In the genomic region with DNA sequence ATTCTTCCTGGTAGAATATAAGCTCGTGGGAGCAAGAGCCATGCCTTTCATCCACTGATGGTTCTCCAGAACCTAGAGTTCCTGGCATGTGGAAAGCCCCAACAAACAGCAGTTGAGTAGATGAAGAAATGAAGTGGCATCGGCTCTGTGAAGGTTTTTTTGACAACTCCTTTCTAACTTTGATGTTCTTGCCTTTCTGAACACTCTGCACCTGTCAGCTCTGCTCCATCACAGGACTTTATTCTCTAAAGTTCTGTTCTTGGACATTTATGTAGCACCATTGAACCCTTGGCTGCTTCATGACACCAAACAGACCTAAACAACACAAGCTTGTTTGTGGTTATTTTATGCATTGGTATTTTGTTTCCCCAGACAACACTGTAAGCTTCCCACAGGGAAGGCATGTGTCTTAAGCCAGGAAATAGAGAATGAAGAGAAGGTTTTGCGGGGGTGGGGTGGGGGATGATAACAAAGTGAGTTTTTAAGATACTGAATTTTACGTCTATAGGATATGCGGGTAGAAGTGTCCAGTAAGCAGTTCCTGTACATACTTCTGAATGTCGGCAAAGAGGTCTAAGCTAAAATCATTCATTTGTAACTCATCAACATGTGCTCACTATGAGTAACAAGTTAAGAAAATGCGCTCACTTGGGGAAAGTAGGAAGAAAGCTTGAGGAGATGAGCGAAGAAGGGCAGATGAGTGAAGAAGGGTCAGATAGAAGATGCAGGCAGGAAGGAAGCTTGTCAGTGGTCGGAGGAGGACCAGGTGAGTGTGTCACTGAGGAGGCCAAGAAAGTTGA, we compare ENCODE assay signal across 1 cellular context.
TF ChIP-seq lines count a peak whose summit lies in the region.

No MANE protein-coding gene starts in this region.

TF ChIP-seq in GM12878, 131 proteins besides CTCF, POLR2A, EP300 and RAD21 (continued from another document and continues in another):
- TF ChIP-seq, protein P1, sequence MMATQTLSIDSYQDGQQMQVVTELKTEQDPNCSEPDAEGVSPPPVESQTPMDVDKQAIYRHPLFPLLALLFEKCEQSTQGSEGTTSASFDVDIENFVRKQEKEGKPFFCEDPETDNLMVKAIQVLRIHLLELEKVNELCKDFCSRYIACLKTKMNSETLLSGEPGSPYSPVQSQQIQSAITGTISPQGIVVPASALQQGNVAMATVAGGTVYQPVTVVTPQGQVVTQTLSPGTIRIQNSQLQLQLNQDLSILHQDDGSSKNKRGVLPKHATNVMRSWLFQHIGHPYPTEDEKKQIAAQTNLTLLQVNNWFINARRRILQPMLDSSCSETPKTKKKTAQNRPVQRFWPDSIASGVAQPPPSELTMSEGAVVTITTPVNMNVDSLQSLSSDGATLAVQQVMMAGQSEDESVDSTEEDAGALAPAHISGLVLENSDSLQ (IDR thresholded peaks at IDR 0.05): no peak; the same call in 1 of the 2 replicates
- TF ChIP-seq TARDBP (IDR thresholded peaks at IDR 0.05; ENCODE audit: borderline replicate concordance): no peak
- no peak for TF ChIP-seq KAT2A (conservative IDR thresholded peaks at IDR 0.05; ENCODE audit: control insufficient read depth, low read depth, low read length)
- TF ChIP-seq, protein P2, sequence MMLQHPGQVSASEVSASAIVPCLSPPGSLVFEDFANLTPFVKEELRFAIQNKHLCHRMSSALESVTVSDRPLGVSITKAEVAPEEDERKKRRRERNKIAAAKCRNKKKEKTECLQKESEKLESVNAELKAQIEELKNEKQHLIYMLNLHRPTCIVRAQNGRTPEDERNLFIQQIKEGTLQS (IDR thresholded peaks at IDR 0.05; ENCODE audit: borderline replicate concordance, extremely low read depth, low read depth, low read length): no peak
- TF ChIP-seq TAF1 (IDR thresholded peaks at IDR 0.05; ENCODE audit: borderline replicate concordance, low read depth, low read length): peak; percentile 80; the same call in 1 of the 2 replicates
- TF ChIP-seq, protein P3, sequence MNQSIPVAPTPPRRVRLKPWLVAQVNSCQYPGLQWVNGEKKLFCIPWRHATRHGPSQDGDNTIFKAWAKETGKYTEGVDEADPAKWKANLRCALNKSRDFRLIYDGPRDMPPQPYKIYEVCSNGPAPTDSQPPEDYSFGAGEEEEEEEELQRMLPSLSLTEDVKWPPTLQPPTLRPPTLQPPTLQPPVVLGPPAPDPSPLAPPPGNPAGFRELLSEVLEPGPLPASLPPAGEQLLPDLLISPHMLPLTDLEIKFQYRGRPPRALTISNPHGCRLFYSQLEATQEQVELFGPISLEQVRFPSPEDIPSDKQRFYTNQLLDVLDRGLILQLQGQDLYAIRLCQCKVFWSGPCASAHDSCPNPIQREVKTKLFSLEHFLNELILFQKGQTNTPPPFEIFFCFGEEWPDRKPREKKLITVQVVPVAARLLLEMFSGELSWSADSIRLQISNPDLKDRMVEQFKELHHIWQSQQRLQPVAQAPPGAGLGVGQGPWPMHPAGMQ (IDR thresholded peaks at IDR 0.05; ENCODE audit: borderline replicate concordance): no peak
- TF ChIP-seq ZNF274 (IDR thresholded peaks at IDR 0.05; ENCODE audit: insufficient read depth, insufficient read length): no peak
- no peak for TF ChIP-seq SP1 (IDR thresholded peaks at IDR 0.05; ENCODE audit: low read depth, low read length)
- no peak for TF ChIP-seq RELA (IDR thresholded peaks at IDR 0.05; ENCODE audit: borderline replicate concordance, partially characterized antibody)
- TF ChIP-seq MTA2 (IDR thresholded peaks at IDR 0.05; ENCODE audit: low read depth): 0 out of 2 replicates have a peak, but pooled peaks have one; percentile 12
- TF ChIP-seq SRF (IDR thresholded peaks at IDR 0.05; ENCODE audit: low read depth in 2 of 2, low read length in 2 of 2): no peak
- peak; percentile 84; the same call in 1 of the 2 replicates for TF ChIP-seq NBN (IDR thresholded peaks at IDR 0.05)
- no peak for TF ChIP-seq TCF3 (IDR thresholded peaks at IDR 0.05; ENCODE audit: borderline replicate concordance, insufficient read depth, low read depth, low read length)
- TF ChIP-seq, protein P4, sequence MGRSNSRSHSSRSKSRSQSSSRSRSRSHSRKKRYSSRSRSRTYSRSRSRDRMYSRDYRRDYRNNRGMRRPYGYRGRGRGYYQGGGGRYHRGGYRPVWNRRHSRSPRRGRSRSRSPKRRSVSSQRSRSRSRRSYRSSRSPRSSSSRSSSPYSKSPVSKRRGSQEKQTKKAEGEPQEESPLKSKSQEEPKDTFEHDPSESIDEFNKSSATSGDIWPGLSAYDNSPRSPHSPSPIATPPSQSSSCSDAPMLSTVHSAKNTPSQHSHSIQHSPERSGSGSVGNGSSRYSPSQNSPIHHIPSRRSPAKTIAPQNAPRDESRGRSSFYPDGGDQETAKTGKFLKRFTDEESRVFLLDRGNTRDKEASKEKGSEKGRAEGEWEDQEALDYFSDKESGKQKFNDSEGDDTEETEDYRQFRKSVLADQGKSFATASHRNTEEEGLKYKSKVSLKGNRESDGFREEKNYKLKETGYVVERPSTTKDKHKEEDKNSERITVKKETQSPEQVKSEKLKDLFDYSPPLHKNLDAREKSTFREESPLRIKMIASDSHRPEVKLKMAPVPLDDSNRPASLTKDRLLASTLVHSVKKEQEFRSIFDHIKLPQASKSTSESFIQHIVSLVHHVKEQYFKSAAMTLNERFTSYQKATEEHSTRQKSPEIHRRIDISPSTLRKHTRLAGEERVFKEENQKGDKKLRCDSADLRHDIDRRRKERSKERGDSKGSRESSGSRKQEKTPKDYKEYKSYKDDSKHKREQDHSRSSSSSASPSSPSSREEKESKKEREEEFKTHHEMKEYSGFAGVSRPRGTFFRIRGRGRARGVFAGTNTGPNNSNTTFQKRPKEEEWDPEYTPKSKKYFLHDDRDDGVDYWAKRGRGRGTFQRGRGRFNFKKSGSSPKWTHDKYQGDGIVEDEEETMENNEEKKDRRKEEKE (IDR thresholded peaks at IDR 0.05): no peak
- peak; percentile 47; the same call in 1 of the 2 replicates for TF ChIP-seq ATF7 (IDR thresholded peaks at IDR 0.05; ENCODE audit: low read depth)
- no peak for TF ChIP-seq SUPT20H (IDR thresholded peaks at IDR 0.05; ENCODE audit: borderline replicate concordance, control insufficient read depth, low read depth, low read length)
- TF ChIP-seq BCL11A (IDR thresholded peaks at IDR 0.05; ENCODE audit: low read depth, low read length): no peak
- TF ChIP-seq, protein P5, sequence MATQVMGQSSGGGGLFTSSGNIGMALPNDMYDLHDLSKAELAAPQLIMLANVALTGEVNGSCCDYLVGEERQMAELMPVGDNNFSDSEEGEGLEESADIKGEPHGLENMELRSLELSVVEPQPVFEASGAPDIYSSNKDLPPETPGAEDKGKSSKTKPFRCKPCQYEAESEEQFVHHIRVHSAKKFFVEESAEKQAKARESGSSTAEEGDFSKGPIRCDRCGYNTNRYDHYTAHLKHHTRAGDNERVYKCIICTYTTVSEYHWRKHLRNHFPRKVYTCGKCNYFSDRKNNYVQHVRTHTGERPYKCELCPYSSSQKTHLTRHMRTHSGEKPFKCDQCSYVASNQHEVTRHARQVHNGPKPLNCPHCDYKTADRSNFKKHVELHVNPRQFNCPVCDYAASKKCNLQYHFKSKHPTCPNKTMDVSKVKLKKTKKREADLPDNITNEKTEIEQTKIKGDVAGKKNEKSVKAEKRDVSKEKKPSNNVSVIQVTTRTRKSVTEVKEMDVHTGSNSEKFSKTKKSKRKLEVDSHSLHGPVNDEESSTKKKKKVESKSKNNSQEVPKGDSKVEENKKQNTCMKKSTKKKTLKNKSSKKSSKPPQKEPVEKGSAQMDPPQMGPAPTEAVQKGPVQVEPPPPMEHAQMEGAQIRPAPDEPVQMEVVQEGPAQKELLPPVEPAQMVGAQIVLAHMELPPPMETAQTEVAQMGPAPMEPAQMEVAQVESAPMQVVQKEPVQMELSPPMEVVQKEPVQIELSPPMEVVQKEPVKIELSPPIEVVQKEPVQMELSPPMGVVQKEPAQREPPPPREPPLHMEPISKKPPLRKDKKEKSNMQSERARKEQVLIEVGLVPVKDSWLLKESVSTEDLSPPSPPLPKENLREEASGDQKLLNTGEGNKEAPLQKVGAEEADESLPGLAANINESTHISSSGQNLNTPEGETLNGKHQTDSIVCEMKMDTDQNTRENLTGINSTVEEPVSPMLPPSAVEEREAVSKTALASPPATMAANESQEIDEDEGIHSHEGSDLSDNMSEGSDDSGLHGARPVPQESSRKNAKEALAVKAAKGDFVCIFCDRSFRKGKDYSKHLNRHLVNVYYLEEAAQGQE (IDR thresholded peaks at IDR 0.05; ENCODE audit: low read depth, low read length): no peak
- no peak for TF ChIP-seq YBX1 (IDR thresholded peaks at IDR 0.05)
- peak; percentile 51 to 57; a peak in 3 of 4 replicates for TF ChIP-seq IKZF2 (IDR thresholded peaks at IDR 0.05)
- TF ChIP-seq TCF7 (IDR thresholded peaks at IDR 0.05; ENCODE audit: borderline replicate concordance): 0 out of 2 replicates have a peak, but pooled peaks have one; percentile 10
- TF ChIP-seq, protein P6, sequence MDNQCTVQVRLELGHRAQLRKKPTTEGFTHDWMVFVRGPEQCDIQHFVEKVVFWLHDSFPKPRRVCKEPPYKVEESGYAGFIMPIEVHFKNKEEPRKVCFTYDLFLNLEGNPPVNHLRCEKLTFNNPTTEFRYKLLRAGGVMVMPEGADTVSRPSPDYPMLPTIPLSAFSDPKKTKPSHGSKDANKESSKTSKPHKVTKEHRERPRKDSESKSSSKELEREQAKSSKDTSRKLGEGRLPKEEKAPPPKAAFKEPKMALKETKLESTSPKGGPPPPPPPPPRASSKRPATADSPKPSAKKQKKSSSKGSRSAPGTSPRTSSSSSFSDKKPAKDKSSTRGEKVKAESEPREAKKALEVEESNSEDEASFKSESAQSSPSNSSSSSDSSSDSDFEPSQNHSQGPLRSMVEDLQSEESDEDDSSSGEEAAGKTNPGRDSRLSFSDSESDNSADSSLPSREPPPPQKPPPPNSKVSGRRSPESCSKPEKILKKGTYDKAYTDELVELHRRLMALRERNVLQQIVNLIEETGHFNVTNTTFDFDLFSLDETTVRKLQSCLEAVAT (IDR thresholded peaks at IDR 0.05): peak; percentile 97
- TF ChIP-seq YY1 (IDR thresholded peaks at IDR 0.05; ENCODE audit: low read depth, low read length): no peak
- TF ChIP-seq SMARCA5 (IDR thresholded peaks at IDR 0.05): no peak
- no peak for TF ChIP-seq MYB (IDR thresholded peaks at IDR 0.05; ENCODE audit: borderline replicate concordance, low read depth, low read length)
- no peak for TF ChIP-seq ZZZ3 (IDR thresholded peaks at IDR 0.05; ENCODE audit: control insufficient read depth, insufficient read length, low read depth)
- TF ChIP-seq DPF2 (IDR thresholded peaks at IDR 0.05): 0 out of 2 replicates have a peak, but pooled peaks have one; percentile 10
- TF ChIP-seq RFX5 (IDR thresholded peaks at IDR 0.05; ENCODE audit: low read depth, low read length): no peak
- TF ChIP-seq SMC3 (IDR thresholded peaks at IDR 0.05; ENCODE audit: borderline replicate concordance, low read length): no peak
- no peak for TF ChIP-seq MTA3 (IDR thresholded peaks at IDR 0.05; ENCODE audit: borderline replicate concordance, low read length)
- TF ChIP-seq, protein P7, sequence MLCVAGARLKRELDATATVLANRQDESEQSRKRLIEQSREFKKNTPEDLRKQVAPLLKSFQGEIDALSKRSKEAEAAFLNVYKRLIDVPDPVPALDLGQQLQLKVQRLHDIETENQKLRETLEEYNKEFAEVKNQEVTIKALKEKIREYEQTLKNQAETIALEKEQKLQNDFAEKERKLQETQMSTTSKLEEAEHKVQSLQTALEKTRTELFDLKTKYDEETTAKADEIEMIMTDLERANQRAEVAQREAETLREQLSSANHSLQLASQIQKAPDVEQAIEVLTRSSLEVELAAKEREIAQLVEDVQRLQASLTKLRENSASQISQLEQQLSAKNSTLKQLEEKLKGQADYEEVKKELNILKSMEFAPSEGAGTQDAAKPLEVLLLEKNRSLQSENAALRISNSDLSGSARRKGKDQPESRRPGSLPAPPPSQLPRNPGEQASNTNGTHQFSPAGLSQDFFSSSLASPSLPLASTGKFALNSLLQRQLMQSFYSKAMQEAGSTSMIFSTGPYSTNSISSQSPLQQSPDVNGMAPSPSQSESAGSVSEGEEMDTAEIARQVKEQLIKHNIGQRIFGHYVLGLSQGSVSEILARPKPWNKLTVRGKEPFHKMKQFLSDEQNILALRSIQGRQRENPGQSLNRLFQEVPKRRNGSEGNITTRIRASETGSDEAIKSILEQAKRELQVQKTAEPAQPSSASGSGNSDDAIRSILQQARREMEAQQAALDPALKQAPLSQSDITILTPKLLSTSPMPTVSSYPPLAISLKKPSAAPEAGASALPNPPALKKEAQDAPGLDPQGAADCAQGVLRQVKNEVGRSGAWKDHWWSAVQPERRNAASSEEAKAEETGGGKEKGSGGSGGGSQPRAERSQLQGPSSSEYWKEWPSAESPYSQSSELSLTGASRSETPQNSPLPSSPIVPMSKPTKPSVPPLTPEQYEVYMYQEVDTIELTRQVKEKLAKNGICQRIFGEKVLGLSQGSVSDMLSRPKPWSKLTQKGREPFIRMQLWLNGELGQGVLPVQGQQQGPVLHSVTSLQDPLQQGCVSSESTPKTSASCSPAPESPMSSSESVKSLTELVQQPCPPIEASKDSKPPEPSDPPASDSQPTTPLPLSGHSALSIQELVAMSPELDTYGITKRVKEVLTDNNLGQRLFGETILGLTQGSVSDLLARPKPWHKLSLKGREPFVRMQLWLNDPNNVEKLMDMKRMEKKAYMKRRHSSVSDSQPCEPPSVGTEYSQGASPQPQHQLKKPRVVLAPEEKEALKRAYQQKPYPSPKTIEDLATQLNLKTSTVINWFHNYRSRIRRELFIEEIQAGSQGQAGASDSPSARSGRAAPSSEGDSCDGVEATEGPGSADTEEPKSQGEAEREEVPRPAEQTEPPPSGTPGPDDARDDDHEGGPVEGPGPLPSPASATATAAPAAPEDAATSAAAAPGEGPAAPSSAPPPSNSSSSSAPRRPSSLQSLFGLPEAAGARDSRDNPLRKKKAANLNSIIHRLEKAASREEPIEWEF (IDR thresholded peaks at IDR 0.05; ENCODE audit: insufficient replicate concordance, low read depth, low read length): peak; percentile 11
- TF ChIP-seq ZSCAN29 (IDR thresholded peaks at IDR 0.05): peak; percentile 93
- TF ChIP-seq, protein P8, sequence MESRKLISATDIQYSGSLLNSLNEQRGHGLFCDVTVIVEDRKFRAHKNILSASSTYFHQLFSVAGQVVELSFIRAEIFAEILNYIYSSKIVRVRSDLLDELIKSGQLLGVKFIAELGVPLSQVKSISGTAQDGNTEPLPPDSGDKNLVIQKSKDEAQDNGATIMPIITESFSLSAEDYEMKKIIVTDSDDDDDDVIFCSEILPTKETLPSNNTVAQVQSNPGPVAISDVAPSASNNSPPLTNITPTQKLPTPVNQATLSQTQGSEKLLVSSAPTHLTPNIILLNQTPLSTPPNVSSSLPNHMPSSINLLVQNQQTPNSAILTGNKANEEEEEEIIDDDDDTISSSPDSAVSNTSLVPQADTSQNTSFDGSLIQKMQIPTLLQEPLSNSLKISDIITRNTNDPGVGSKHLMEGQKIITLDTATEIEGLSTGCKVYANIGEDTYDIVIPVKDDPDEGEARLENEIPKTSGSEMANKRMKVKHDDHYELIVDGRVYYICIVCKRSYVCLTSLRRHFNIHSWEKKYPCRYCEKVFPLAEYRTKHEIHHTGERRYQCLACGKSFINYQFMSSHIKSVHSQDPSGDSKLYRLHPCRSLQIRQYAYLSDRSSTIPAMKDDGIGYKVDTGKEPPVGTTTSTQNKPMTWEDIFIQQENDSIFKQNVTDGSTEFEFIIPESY (IDR thresholded peaks at IDR 0.05): no peak
- TF ChIP-seq FOXM1 (IDR thresholded peaks at IDR 0.05; ENCODE audit: low read depth, low read length): no peak
- TF ChIP-seq IKZF1 (conservative IDR thresholded peaks at IDR 0.05): peak; percentile 37; the same call in 1 of the 2 replicates
